ENCODE assay signal across 24 cellular contexts in the genomic region with DNA sequence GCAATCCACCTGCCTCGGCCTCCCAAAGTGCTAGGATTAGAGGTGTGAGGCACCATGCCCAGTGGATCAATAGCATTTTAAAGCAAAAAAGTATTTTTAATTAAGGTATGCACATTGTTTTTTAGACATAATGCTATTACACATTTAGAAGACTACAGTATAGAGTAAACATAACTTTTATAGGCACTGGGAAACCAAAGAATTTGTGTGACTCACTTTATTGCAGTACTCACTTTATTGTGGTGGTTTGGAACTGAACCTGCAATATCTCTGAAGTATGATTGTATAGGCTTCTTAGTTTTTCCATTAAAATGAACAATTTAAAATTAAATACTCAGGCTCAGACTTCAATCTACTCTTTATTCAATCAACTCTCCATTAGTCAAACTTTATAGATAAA. TPM values are rescaled to one million over a fixed set of nuclear protein-coding genes. Genes with fewer than 3 reads are reported as not detected.
DNase-seq lines count a peak whose midpoint lies in the region; ATAC-seq and TF ChIP-seq lines count a peak whose summit lies in the region.
"Had no signal": no experiment of that assay in that cellular context is flagged by ENCODE, and none has a peak within 500 bp of the region (broad histone marks: within the 10 kb centered on the region; RNA-seq: fewer than 3 reads in every experiment).

No MANE protein-coding gene starts in this region.

- no peak overlapping the region for H2AFZ ChIP-seq in GM23248

- no peaks in the 10 kb centered on the region for H3K27me3 Mint-ChIP-seq in CD8-positive, alpha-beta memory T cell
- H3K27me3 Mint-ChIP-seq: T-helper 17 cell had no signal

- H3K9me2 ChIP-seq in GM23248 (ENCODE audit: insufficient read depth), result no peaks in the 10 kb centered on the region

- H3K36me3 Mint-ChIP-seq in CD8-positive, alpha-beta memory T cell, result no peaks in the 10 kb centered on the region

- H3K4me1 Mint-ChIP-seq in CD8-positive, alpha-beta memory T cell, result peaks cover 12 to 25% (median 18%) of the 10 kb centered on the region in 3 donors
- H3K4me1 Mint-ChIP-seq: activated B cell treated with CpG ODN at 0.5 μM for 24 hours, nephron progenitor cell had no signal

- H3K4me3 ChIP-seq in AG10803 (ENCODE audit: low read length) (no peak overlapping the region), GM23248 (no peak overlapping the region), ovary (no peak overlapping the region)
- H3K4me3 ChIP-seq in CD8-positive, alpha-beta memory T cell (ENCODE audit: low read length), result no peak overlapping the region
- H3K4me3 ChIP-seq: esophagus muscularis mucosa, psoas muscle, thyroid gland had no signal

- H3K36me3 ChIP-seq in GM23248 (ENCODE audit: low read depth) (no peaks in the 10 kb centered on the region), ovary (no peaks in the 10 kb centered on the region)
- no peaks in the 10 kb centered on the region for H3K36me3 ChIP-seq in CD8-positive, alpha-beta memory T cell (ENCODE audit: insufficient read depth, low read length)
- H3K36me3 ChIP-seq: esophagus muscularis mucosa, thyroid gland had no signal

- peaks cover 0 to 3% (median 0%) of the 10 kb centered on the region in 5 donors for H3K9me3 Mint-ChIP-seq in CD8-positive, alpha-beta memory T cell
- H3K9me3 Mint-ChIP-seq: activated B cell treated with CpG ODN at 0.5 μM for 24 hours, immature natural killer cell had no signal

- H3K27me3 ChIP-seq in GM23248 (replicated peaks; ENCODE audit: insufficient read depth), result peaks cover 30% of the 10 kb centered on the region
- no peaks in the 10 kb centered on the region for H3K27me3 ChIP-seq in foreskin keratinocyte
- H3K27me3 ChIP-seq in ovary, result no peaks in the 10 kb centered on the region
- H3K27me3 ChIP-seq in CD8-positive, alpha-beta memory T cell (ENCODE audit: insufficient read depth, low read length, poor library complexity, severe bottlenecking), result no peaks in the 10 kb centered on the region
- H3K27me3 ChIP-seq: thyroid gland had no signal

- H3K9me3 ChIP-seq in GM23248 (ENCODE audit: low read depth) (no peaks in the 10 kb centered on the region), ovary (no peaks in the 10 kb centered on the region)
- H3K9me3 ChIP-seq in CD8-positive, alpha-beta memory T cell (ENCODE audit: low read length), result no peaks in the 10 kb centered on the region
- H3K9me3 ChIP-seq: esophagus muscularis mucosa, psoas muscle, thyroid gland had no signal

- H3K4me1 ChIP-seq in GM23248 (ENCODE audit: insufficient read depth) (no peaks in the 10 kb centered on the region), foreskin keratinocyte (peaks cover 22% of the 10 kb centered on the region), ovary (ENCODE audit: insufficient read depth) (no peaks in the 10 kb centered on the region)
- H3K4me1 ChIP-seq in CD8-positive, alpha-beta memory T cell (ENCODE audit: insufficient read depth, low read length), result peaks cover 11% of the 10 kb centered on the region
- H3K4me1 ChIP-seq: esophagus muscularis mucosa, psoas muscle, thyroid gland had no signal

- no peak for TF ChIP-seq CTCF in AG10803 (conservative IDR thresholded peaks at IDR 0.05; ENCODE audit: low read length)
- TF ChIP-seq CTCF in foreskin keratinocyte (conservative IDR thresholded peaks at IDR 0.05), result no peak
- TF ChIP-seq CTCF in ovary (IDR thresholded peaks at IDR 0.05), result no peak

- no peak for TF ChIP-seq EP300 in ovary (IDR thresholded peaks at IDR 0.05)

- no peaks in the 10 kb centered on the region for H3K79me2 ChIP-seq in GM23248 (ENCODE audit: insufficient read depth)

- peak; percentile 80 for ATAC-seq in foreskin keratinocyte
- ATAC-seq: psoas muscle, T-helper 17 cell had no signal

- in situ Hi-C loops in GM23248 (cut with MboI), result no loop called here

- WGBS in GM23248 (ENCODE audit: low coverage in 1 of 2, low lambda C conversion rate in 2 of 2, missing lambda C conversion rate in 2 of 2), 2 experiments, result 48 to 53% methylated on average over 1 of the region's 1 CpG
- 69 to 88% (median 70%) methylated on average over 1 of the region's 1 CpG for WGBS in ovary, 3 donors

- H3K4me3 Mint-ChIP-seq in CD8-positive, alpha-beta memory T cell, result no peak overlapping the region
- H3K4me3 Mint-ChIP-seq: activated B cell treated with CpG ODN at 0.5 μM for 24 hours, immature natural killer cell, nephron progenitor cell, T-helper 17 cell had no signal

- DNase-seq in AG10803 (ENCODE audit: low read depth) (peak; percentile 16), GM23248 (peak; percentile 44), SW480 (ENCODE audit: low spot score) (peak; percentile 89), foreskin keratinocyte (peak in 1 of 2 donors; percentile 69), GDM1 (lab: John Stamatoyannopoulos, UW) (no peak), ovary (no peak), inferior parietal cortex (ENCODE audit: extremely low spot score) (no peak)
- no peak for DNase-seq in CD8-positive, alpha-beta memory T cell
- DNase-seq: activated B cell treated with CpG ODN at 0.5 μM for 24 hours; activated effector memory CD4-positive, alpha-beta T cell treated with anti-CD3 and anti-CD28 coated beads, Interleukin-2, amount 50 U/mL, for 16 hours; H7; head of caudate nucleus; immature natural killer cell; Kasumi-1; NCI-H1436 treated with DMSO at 0.1 percent for 48 hours; NCI-H2227 treated with DMSO at 0.1 percent for 48 hours; nephron progenitor cell; psoas muscle; SHP77; stimulated activated CD4-positive, alpha-beta T cell treated with anti-CD3 and anti-CD28 coated beads, Interleukin-12 subunit alpha, Interleukin-12 subunit beta, amount 100 ng/mL, for 4 hours; T-helper 17 cell; thyroid gland had no signal

- no peak overlapping the region for H3K4me2 ChIP-seq in GM23248 (ENCODE audit: unreplicated experiment)

- H3K27ac ChIP-seq in GM23248 (no peak overlapping the region), foreskin keratinocyte (no peak overlapping the region), ovary (no peak overlapping the region)
- H3K27ac ChIP-seq in CD8-positive, alpha-beta memory T cell (ENCODE audit: low read depth, low read length), result no peak overlapping the region
- H3K27ac ChIP-seq: esophagus muscularis mucosa, psoas muscle, thyroid gland had no signal

- no peak overlapping the region for H3K9ac ChIP-seq in GM23248

- H3F3A ChIP-seq in GM23248 (ENCODE audit: insufficient read depth), result no peaks in the 10 kb centered on the region

- intact Hi-C loops in ovary (cut with DNase I), result no loop called here

- no peaks in the 10 kb centered on the region for H4K20me1 ChIP-seq in GM23248 (ENCODE audit: insufficient read depth)

- no peak for TF ChIP-seq POLR2A in ovary (IDR thresholded peaks at IDR 0.05)

- no peak overlapping the region for H3K27ac Mint-ChIP-seq in CD8-positive, alpha-beta memory T cell
- H3K27ac Mint-ChIP-seq: activated B cell treated with CpG ODN at 0.5 μM for 24 hours, immature natural killer cell, nephron progenitor cell, T-helper 17 cell had no signal

- CTCF ChIA-PET in CD8-positive, alpha-beta memory T cell (lab: Charles Lee), result interaction anchor here (1.5 kb wide), 1 partner anchor 89 kb away, joined by 5 read pairs; no protein-coding TSS in a partner anchor

- POLR2A ChIA-PET in CD8-positive, alpha-beta memory T cell (lab: Charles Lee), result interaction anchor here (0.7 kb wide), 1 partner anchor 240 kb away, joined by 4 read pairs; a partner anchor contains a TSS

RNA-seq across cellular contexts. Expression of a gene that starts 17.5 kb away (rescaled TPM):
- total RNA-seq in GM23248 (2014; rRNA removed; shearing (Covaris generic)), result not detected in 2 replicates
- polyA plus RNA-seq in GM23248 (2016; fragmentation: Nextera tagmentation; extraction: Ambion mirVana), result not detected in 2 replicates
- not detected in 2 replicates for total RNA-seq in foreskin keratinocyte
- not detected in 2 replicates for polyA plus RNA-seq in foreskin keratinocyte
- total RNA-seq in ovary, result 1 to 10 TPM in 2 of 7 donors, under 1 TPM in 4, not detected in 1; 0.36 to 2.5 (median 0.59) TPM
- 10 to 100 TPM in 1 of 2 donors, under 1 TPM in 1; 0.94 to 11.0 TPM for polyA plus RNA-seq in ovary
- total RNA-seq in CD8-positive, alpha-beta memory T cell, result 100 to 1,000 TPM; 534 to 541 TPM
- 1,158 TPM for polyA plus RNA-seq in CD8-positive, alpha-beta memory T cell
- total RNA-seq: dermis microvascular lymphatic vessel endothelial cell, H7 had no signal

RNA-seq across cellular contexts. Expression of a gene that starts 22.9 kb away (rescaled TPM):
- total RNA-seq in GM23248 (2014; rRNA removed; shearing (Covaris generic)), result not detected in 2 replicates
- polyA plus RNA-seq in GM23248 (2016; fragmentation: Nextera tagmentation; extraction: Ambion mirVana) (not detected in 2 replicates), foreskin keratinocyte (25.3 and 34.0 TPM in 2 replicates), ovary (1 to 10 TPM; 5.7 to 9.6 TPM)
- total RNA-seq in foreskin keratinocyte (50.1 and 62.0 TPM in 2 replicates), ovary (10 to 100 TPM in 4 of 7 donors, 1 to 10 TPM in 3; 4.4 to 42.5 (median 13.2) TPM)
- total RNA-seq in CD8-positive, alpha-beta memory T cell, result 1 to 10 TPM; 4.5 to 5.5 TPM
- polyA plus RNA-seq in CD8-positive, alpha-beta memory T cell, result 0.36 TPM
- total RNA-seq: activated B cell treated with CpG ODN at 0.5 μM for 24 hours had no signal

RNA-seq across cellular contexts. Expression of a gene that starts 34.8 kb away (rescaled TPM):
- total RNA-seq in GM23248 (2014; rRNA removed; shearing (Covaris generic)), result 1.3 and 2.4 TPM in 2 replicates
- polyA plus RNA-seq in GM23248 (2016; fragmentation: Nextera tagmentation; extraction: Ambion mirVana) (0.72 and 0.78 TPM in 2 replicates), foreskin keratinocyte (4.2 and 4.3 TPM in 2 replicates), ovary (1 to 10 TPM in 1 of 2 donors, under 1 TPM in 1; 0.52 to 1.2 TPM)
- total RNA-seq in foreskin keratinocyte (9.8 and 11.5 TPM in 2 replicates), ovary (1 to 10 TPM in 4 of 7 donors, under 1 TPM in 3; 0.25 to 7.0 (median 1.0) TPM)
- 100 to 1,000 TPM; 113 to 119 TPM for total RNA-seq in CD8-positive, alpha-beta memory T cell
- 10.6 TPM for polyA plus RNA-seq in CD8-positive, alpha-beta memory T cell

RNA-seq across cellular contexts. Expression of a gene that starts 55.5 kb away (rescaled TPM):
- not detected in 2 replicates for total RNA-seq in GM23248 (2014; rRNA removed; shearing (Covaris generic))
- polyA plus RNA-seq in GM23248 (2016; fragmentation: Nextera tagmentation; extraction: Ambion mirVana) (not detected in 2 replicates), foreskin keratinocyte (not detected in 2 replicates), ovary (10 to 100 TPM in 1 of 2 donors, under 1 TPM in 1; 0.85 to 11.6 TPM)
- total RNA-seq in foreskin keratinocyte (not detected in 2 replicates), ovary (1 to 10 TPM in 4 of 7 donors, under 1 TPM in 2, not detected in 1; 0.47 to 7.7 (median 1.4) TPM)
- total RNA-seq in CD8-positive, alpha-beta memory T cell, result 100 to 1,000 TPM; 426 to 438 TPM
- polyA plus RNA-seq in CD8-positive, alpha-beta memory T cell, result 1,253 TPM
- total RNA-seq: dermis microvascular lymphatic vessel endothelial cell had no signal

RNA-seq across cellular contexts. Expression of a gene that starts 57.1 kb away (rescaled TPM):
- total RNA-seq in GM23248 (2014; rRNA removed; shearing (Covaris generic)), result not detected in 2 replicates
- polyA plus RNA-seq in GM23248 (2016; fragmentation: Nextera tagmentation; extraction: Ambion mirVana) (not detected in 2 replicates), foreskin keratinocyte (not detected in 2 replicates), ovary (1 to 10 TPM in 1 of 2 donors, under 1 TPM in 1; 0.17 to 1.4 TPM)
- total RNA-seq in foreskin keratinocyte (not detected in 2 replicates), ovary (under 1 TPM in 6 of 7 donors, not detected in 1; 0.15 to 0.89 (median 0.40) TPM)
- 100 to 1,000 TPM; 167 to 170 TPM for total RNA-seq in CD8-positive, alpha-beta memory T cell
- polyA plus RNA-seq in CD8-positive, alpha-beta memory T cell, result 414 TPM
- total RNA-seq: activated B cell treated with CpG ODN at 0.5 μM for 24 hours, dermis microvascular lymphatic vessel endothelial cell, H7 had no signal

Comparison
In these comparisons a context has a peak if more than half of its experiments do, and no peak if none do; other contexts are left out.
1. DNase-seq: peak in AG10803 (single experiment), GM23248 (single experiment) and SW480 (single experiment); none in GDM1 (single experiment), ovary (0 of 5), inferior parietal cortex (single experiment) and CD8-positive, alpha-beta memory T cell (0 of 5).
2. RNA of a gene that starts 17.5 kb away (total RNA-seq): 534 to 541 TPM in CD8-positive, alpha-beta memory T cell; 0.36 to 2.5 TPM in ovary, not detected in GM23248 and not detected in foreskin keratinocyte; every median in the first group is over 100 times any median in the second.